In the genomic region with DNA sequence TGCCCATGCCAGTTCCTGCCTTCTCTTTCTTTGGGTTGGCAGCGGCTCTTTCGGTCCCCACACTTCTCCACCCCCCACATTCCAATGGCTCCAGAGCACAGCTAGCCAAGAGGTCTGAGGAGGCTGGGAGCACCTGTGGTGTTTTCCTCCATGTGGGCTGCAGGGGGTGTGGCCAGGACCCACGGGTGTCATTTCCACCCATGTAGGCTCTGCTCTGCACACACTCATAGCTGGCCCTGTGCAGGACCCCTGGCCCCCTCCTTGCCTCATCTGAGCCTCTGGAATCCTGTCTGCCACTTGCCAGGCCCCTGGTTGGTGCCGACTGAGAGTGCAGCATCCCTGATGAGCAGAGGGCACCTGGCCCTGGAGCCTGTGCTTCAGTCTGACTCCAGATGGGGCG, we compare ENCODE assay signal across 19 cellular contexts. TPM values are rescaled to one million over a fixed set of nuclear protein-coding genes. Genes with fewer than 3 reads are reported as not detected.
DNase-seq lines count a peak whose midpoint lies in the region; ATAC-seq and TF ChIP-seq lines count a peak whose summit lies in the region.
"Had no signal": no experiment of that assay in that cellular context is flagged by ENCODE, and none has a peak within 500 bp of the region (broad histone marks: within the 10 kb centered on the region; RNA-seq: fewer than 3 reads in every experiment).

No MANE protein-coding gene starts in this region.

- no peak overlapping the region for H3K4me2 ChIP-seq in trophoblast cell (ENCODE audit: low read length)
- H3K4me2 ChIP-seq: KMS-11 had no signal

- H3K4me3 Mint-ChIP-seq in stimulated activated naive CD8-positive, alpha-beta T cell treated with anti-CD3 and anti-CD28 coated beads, Interleukin-15, amount 100 ng/mL, for 72 hours, result no peak overlapping the region
- no peak overlapping the region for H3K4me3 Mint-ChIP-seq in glutamatergic neuron (ENCODE audit: unreplicated experiment)
- H3K4me3 Mint-ChIP-seq: activated CD4-positive, alpha-beta memory T cell treated with anti-CD3 and anti-CD28 coated beads for 36 hours; activated naive CD8-positive, alpha-beta T cell treated with anti-CD3 and anti-CD28 coated beads for 36 hours; activated T-cell treated with anti-CD3 and anti-CD28 coated beads, Interleukin-2, amount 50 U/mL, for 4 hours; CD4-positive, alpha-beta memory T cell; neural crest cell had no signal

- peak overlapping the region; percentile 62 for H2AK5ac ChIP-seq in trophoblast cell (ENCODE audit: low read length)

- no peak overlapping the region for H2BK5ac ChIP-seq in trophoblast cell (ENCODE audit: low read depth, low read length, poor library complexity)

- H3K27me3 Mint-ChIP-seq in stimulated activated naive CD8-positive, alpha-beta T cell treated with anti-CD3 and anti-CD28 coated beads, Interleukin-15, amount 100 ng/mL, for 72 hours, result no peaks in the 10 kb centered on the region
- H3K27me3 Mint-ChIP-seq in glutamatergic neuron (ENCODE audit: unreplicated experiment), result no peaks in the 10 kb centered on the region
- H3K27me3 Mint-ChIP-seq: activated CD4-positive, alpha-beta memory T cell treated with anti-CD3 and anti-CD28 coated beads for 36 hours; activated naive CD8-positive, alpha-beta T cell treated with anti-CD3 and anti-CD28 coated beads for 36 hours had no signal

- H3K27ac ChIP-seq in right atrium auricular region (peak overlapping the region; percentile 13 to 27), trophoblast cell (ENCODE audit: low read depth, low read length) (no peak overlapping the region)
- H3K27ac ChIP-seq: cardiac muscle cell, KMS-11 had no signal

- H3K79me1 ChIP-seq in trophoblast cell (ENCODE audit: low read length), result peaks cover 21% of the 10 kb centered on the region

- no peak overlapping the region for H3K9ac ChIP-seq in trophoblast cell (ENCODE audit: low read length)
- H3K9ac ChIP-seq: KMS-11 had no signal

- DNase-seq in stimulated activated naive CD8-positive, alpha-beta T cell treated with anti-CD3 and anti-CD28 coated beads, Interleukin-15, amount 100 ng/mL, for 72 hours, result no peak
- DNase-seq in stimulated activated naive CD8-positive, alpha-beta T cell treated with anti-CD3 and anti-CD28 coated beads, Interleukin-15, Interleukin-2, amounts not matched to agents 100 U/mL and 50 U/mL, for 24 hours, result no peak
- DNase-seq in right atrium auricular region (ENCODE audit: low spot score) (no peak), trophoblast cell (no peak), glutamatergic neuron (no peak), RKO (ENCODE audit: low spot score) (no peak)
- DNase-seq in activated CD4-positive, alpha-beta T cell treated with anti-CD3 and anti-CD28 coated beads, Interleukin-2, amount 50 U/mL, for 4 hours, result no peak
- DNase-seq: ACHN; activated CD4-positive, alpha-beta memory T cell treated with anti-CD3 and anti-CD28 coated beads for 36 hours; activated naive CD8-positive, alpha-beta T cell treated with anti-CD3 and anti-CD28 coated beads for 36 hours; activated T-cell treated with anti-CD3 and anti-CD28 coated beads, Interleukin-2, amount 50 U/mL, for 4 hours; CD4-positive, alpha-beta memory T cell; effector memory CD4-positive, alpha-beta T cell; NCI-H69; T-helper 1 cell had no signal

- H3K36me3 ChIP-seq in right atrium auricular region, result no peaks in the 10 kb centered on the region
- H3K36me3 ChIP-seq in trophoblast cell (ENCODE audit: control insufficient read depth in 1 of 2, insufficient read depth in 2 of 2, low read length in 2 of 2), result peaks cover 0 to 2% of the 10 kb centered on the region in 2 experiments
- H3K36me3 ChIP-seq: cardiac muscle cell had no signal

- H3K27me3 ChIP-seq in right atrium auricular region (no peaks in the 10 kb centered on the region), trophoblast cell (ENCODE audit: insufficient read depth, low read length) (no peaks in the 10 kb centered on the region)
- H3K27me3 ChIP-seq: cardiac muscle cell had no signal

- H2BK120ac ChIP-seq in trophoblast cell (ENCODE audit: insufficient read depth, low read length, poor library complexity), result peak overlapping the region; percentile 18

- H3K79me2 ChIP-seq in trophoblast cell (ENCODE audit: control insufficient read depth, insufficient read depth, low read length, poor library complexity), result no peaks in the 10 kb centered on the region

- no peak overlapping the region for H3K27ac Mint-ChIP-seq in stimulated activated naive CD8-positive, alpha-beta T cell treated with anti-CD3 and anti-CD28 coated beads, Interleukin-15, amount 100 ng/mL, for 72 hours
- H3K27ac Mint-ChIP-seq in glutamatergic neuron (ENCODE audit: unreplicated experiment), result no peak overlapping the region
- H3K27ac Mint-ChIP-seq: activated CD4-positive, alpha-beta memory T cell treated with anti-CD3 and anti-CD28 coated beads for 36 hours; activated naive CD8-positive, alpha-beta T cell treated with anti-CD3 and anti-CD28 coated beads for 36 hours; CD4-positive, alpha-beta memory T cell had no signal

- no CpG with 5 or more reads among the region's 5 CpGs for WGBS in trophoblast cell (ENCODE audit: extremely low coverage, insufficient coverage, insufficient read length)

- H3K36me3 Mint-ChIP-seq in glutamatergic neuron (ENCODE audit: unreplicated experiment), result no peaks in the 10 kb centered on the region
- H3K36me3 Mint-ChIP-seq: activated CD4-positive, alpha-beta memory T cell treated with anti-CD3 and anti-CD28 coated beads for 36 hours; activated naive CD8-positive, alpha-beta T cell treated with anti-CD3 and anti-CD28 coated beads for 36 hours; CD4-positive, alpha-beta memory T cell had no signal

- no peak overlapping the region for H3K14ac ChIP-seq in trophoblast cell (ENCODE audit: low read length)

- peak; percentile 14 for ATAC-seq in stimulated activated naive CD8-positive, alpha-beta T cell treated with anti-CD3 and anti-CD28 coated beads, Interleukin-15, amount 100 ng/mL, for 72 hours
- ATAC-seq in stimulated activated naive CD8-positive, alpha-beta T cell treated with anti-CD3 and anti-CD28 coated beads, Interleukin-15, Interleukin-2, amounts not matched to agents 100 U/mL and 50 U/mL, for 24 hours, result no peak
- no peak for ATAC-seq in HG03439 (IDR thresholded peaks at IDR 0.05; ENCODE audit: unreplicated experiment)
- ATAC-seq: activated T-cell treated with anti-CD3 and anti-CD28 coated beads, Interleukin-2, amount 50 U/mL, for 4 hours had no signal

- no peaks in the 10 kb centered on the region for H3K4me1 Mint-ChIP-seq in stimulated activated naive CD8-positive, alpha-beta T cell treated with anti-CD3 and anti-CD28 coated beads, Interleukin-15, amount 100 ng/mL, for 72 hours
- no peaks in the 10 kb centered on the region for H3K4me1 Mint-ChIP-seq in glutamatergic neuron (ENCODE audit: low read depth, unreplicated experiment)
- H3K4me1 Mint-ChIP-seq: activated naive CD8-positive, alpha-beta T cell treated with anti-CD3 and anti-CD28 coated beads for 36 hours; CD4-positive, alpha-beta memory T cell had no signal

- TF ChIP-seq CTCF in right atrium auricular region (IDR thresholded peaks at IDR 0.05) (no peak), glutamatergic neuron (IDR thresholded peaks at IDR 0.05; ENCODE audit: partially characterized antibody, unreplicated experiment) (no peak)

- no peaks in the 10 kb centered on the region for H3K9me3 ChIP-seq in right atrium auricular region
- H3K9me3 ChIP-seq in trophoblast cell (ENCODE audit: insufficient read depth, low read depth, low read length), result no peaks in the 10 kb centered on the region

- H3K4ac ChIP-seq in trophoblast cell (ENCODE audit: low read depth, low read length), result no peak overlapping the region

- H4K91ac ChIP-seq in trophoblast cell (ENCODE audit: low read depth, low read length), result peak overlapping the region; percentile 49

- peak overlapping the region; percentile 63 for H2BK12ac ChIP-seq in trophoblast cell (ENCODE audit: low read length)

- H4K8ac ChIP-seq in trophoblast cell (ENCODE audit: low read depth, low read length), result no peak overlapping the region

- H4K12ac ChIP-seq in trophoblast cell (ENCODE audit: low read depth, low read length), result no peak overlapping the region

- no peak overlapping the region for H3K23ac ChIP-seq in trophoblast cell (ENCODE audit: low read length)

- H2AFZ ChIP-seq in trophoblast cell (ENCODE audit: insufficient read depth, low read length, poor library complexity), result no peak overlapping the region

- H3K4me1 ChIP-seq in right atrium auricular region (peaks cover 0 to 77% of the 10 kb centered on the region in 2 donors), trophoblast cell (ENCODE audit: control insufficient read depth in 1 of 2, insufficient read depth in 2 of 2, low read length in 2 of 2) (peaks cover 23 to 28% of the 10 kb centered on the region in 2 experiments)

- H3K4me3 ChIP-seq in right atrium auricular region (no peak overlapping the region), trophoblast cell (ENCODE audit: low read depth, low read length) (no peak overlapping the region)
- H3K4me3 ChIP-seq: cardiac muscle cell had no signal

- peak overlapping the region; percentile 5 for H3K18ac ChIP-seq in trophoblast cell (ENCODE audit: low read length)

- no peaks in the 10 kb centered on the region for H3K9me3 Mint-ChIP-seq in stimulated activated naive CD8-positive, alpha-beta T cell treated with anti-CD3 and anti-CD28 coated beads, Interleukin-15, amount 100 ng/mL, for 72 hours
- no peaks in the 10 kb centered on the region for H3K9me3 Mint-ChIP-seq in glutamatergic neuron (ENCODE audit: unreplicated experiment)
- H3K9me3 Mint-ChIP-seq: activated CD4-positive, alpha-beta memory T cell treated with anti-CD3 and anti-CD28 coated beads for 36 hours; activated naive CD8-positive, alpha-beta T cell treated with anti-CD3 and anti-CD28 coated beads for 36 hours; activated T-cell treated with anti-CD3 and anti-CD28 coated beads, Interleukin-2, amount 50 U/mL, for 4 hours; CD4-positive, alpha-beta memory T cell; neural crest cell had no signal

RNA-seq across cellular contexts. Expression of a gene that starts 46.3 kb away (rescaled TPM):
- total RNA-seq in right atrium auricular region (10 to 100 TPM; 31.3 to 52.1 TPM), glutamatergic neuron (ENCODE audit: unreplicated experiment) (11.1 TPM)
- polyA plus RNA-seq in trophoblast cell (2013), result 39.9 and 45.3 TPM in 2 replicates
- total RNA-seq: activated CD4-positive, alpha-beta memory T cell treated with anti-CD3 and anti-CD28 coated beads for 36 hours had no signal
- polyA plus RNA-seq: CD4-positive, alpha-beta memory T cell had no signal
